In genomic region chrX:113747274-113747973, GRCh38 we compare ENCODE assay signal across 16 cellular contexts.
DNase-seq lines count a peak whose midpoint lies in the region; ATAC-seq and TF ChIP-seq lines count a peak whose summit lies in the region.
"Had no signal": no experiment of that assay in that cellular context is flagged by ENCODE, and none has a peak within 500 bp of the region (broad histone marks: within the 10 kb centered on the region; RNA-seq: fewer than 3 reads in every experiment).

No MANE protein-coding gene starts in this region.

- H4K20me1 ChIP-seq in DND-41 (ENCODE audit: insufficient read depth, low read length), result no peaks in the 10 kb centered on the region
- H4K20me1 ChIP-seq in neural progenitor cell (ENCODE audit: low read depth), result no peaks in the 10 kb centered on the region

- ATAC-seq in DND-41 (ENCODE audit: insufficient read depth, low read depth) (no peak), GM21367 (IDR thresholded peaks at IDR 0.05; ENCODE audit: unreplicated experiment) (peak; percentile 61), HG02973 (IDR thresholded peaks at IDR 0.05; ENCODE audit: unreplicated experiment) (peak; percentile 60), left colon (no peak)
- ATAC-seq: activated T-cell treated with anti-CD3 and anti-CD28 coated beads, Interleukin-2, amount 50 U/mL, for 4 hours; foreskin keratinocyte had no signal

- H3K27me3 ChIP-seq in DND-41 (ENCODE audit: insufficient read depth, low read length, poor library complexity) (no peaks in the 10 kb centered on the region), neural progenitor cell (no peaks in the 10 kb centered on the region)
- H3K27me3 ChIP-seq: foreskin keratinocyte, upper lobe of left lung had no signal

- DNase-seq in DND-41 (no peak), KBM-7 (peak; percentile 41), NCI-H2227 treated with DMSO at 0.1 percent for 48 hours (lab: John Stamatoyannopoulos, UW) (no peak), neural progenitor cell (ENCODE audit: low spot score) (no peak), left colon (no peak)
- no peak for DNase-seq in activated T-helper 2 cell treated with anti-CD3 and anti-CD28 coated beads, Interferon-gamma antibody, Interleukin-2, Interleukin-4, amounts not matched to agents 10 μg/mL and 5 μg/mL and 100 μg/mL, durations not matched to agents 14 hours and 24 hours and 36 hours (ENCODE audit: low spot score)
- DNase-seq: activated T-cell treated with anti-CD3 and anti-CD28 coated beads, Interleukin-2, amount 50 U/mL, for 4 hours; Calu3; dorsolateral prefrontal cortex; foreskin keratinocyte; NCI-H2107; upper lobe of left lung had no signal

- H3K4me1 Mint-ChIP-seq in neural progenitor cell, result peaks cover 3% of the 10 kb centered on the region
- H3K4me1 Mint-ChIP-seq in activated T-helper 2 cell treated with anti-CD3 and anti-CD28 coated beads, Interferon-gamma antibody, Interleukin-2, Interleukin-4, amounts not matched to agents 10 μg/mL and 5 μg/mL and 100 μg/mL, durations not matched to agents 14 hours and 24 hours and 36 hours (ENCODE audit: low read depth), result no peaks in the 10 kb centered on the region
- H3K4me1 Mint-ChIP-seq: mesothelial cell of epicardium had no signal

- no peak overlapping the region for H3K27ac Mint-ChIP-seq in neural progenitor cell
- H3K27ac Mint-ChIP-seq in activated T-helper 2 cell treated with anti-CD3 and anti-CD28 coated beads, Interferon-gamma antibody, Interleukin-2, Interleukin-4, amounts not matched to agents 10 μg/mL and 5 μg/mL and 100 μg/mL, durations not matched to agents 14 hours and 24 hours and 36 hours, result no peak overlapping the region
- H3K27ac Mint-ChIP-seq: mesothelial cell of epicardium had no signal

- H3K4me2 ChIP-seq in DND-41 (ENCODE audit: insufficient read depth, low read length) (no peak overlapping the region), neural progenitor cell (no peak overlapping the region)

- H2AFZ ChIP-seq in DND-41 (ENCODE audit: low read depth, low read length), result no peak overlapping the region
- H2AFZ ChIP-seq in neural progenitor cell (replicated peaks), result no peak overlapping the region
- H2AFZ ChIP-seq: parathyroid adenoma had no signal

- no peaks in the 10 kb centered on the region for H3K36me3 ChIP-seq in DND-41 (ENCODE audit: insufficient read depth, low read length)
- H3K36me3 ChIP-seq in neural progenitor cell, result no peaks in the 10 kb centered on the region
- H3K36me3 ChIP-seq: upper lobe of left lung had no signal

- peaks cover 3% of the 10 kb centered on the region for H3K9me3 Mint-ChIP-seq in neural progenitor cell
- H3K9me3 Mint-ChIP-seq in activated T-helper 2 cell treated with anti-CD3 and anti-CD28 coated beads, Interferon-gamma antibody, Interleukin-2, Interleukin-4, amounts not matched to agents 10 μg/mL and 5 μg/mL and 100 μg/mL, durations not matched to agents 14 hours and 24 hours and 36 hours, result no peaks in the 10 kb centered on the region

- H3K36me3 Mint-ChIP-seq in neural progenitor cell, result no peaks in the 10 kb centered on the region
- H3K36me3 Mint-ChIP-seq in activated T-helper 2 cell treated with anti-CD3 and anti-CD28 coated beads, Interferon-gamma antibody, Interleukin-2, Interleukin-4, amounts not matched to agents 10 μg/mL and 5 μg/mL and 100 μg/mL, durations not matched to agents 14 hours and 24 hours and 36 hours (ENCODE audit: low read depth), result no peaks in the 10 kb centered on the region
- H3K36me3 Mint-ChIP-seq: mesothelial cell of epicardium had no signal

- H3F3A ChIP-seq in neural progenitor cell (ENCODE audit: low read depth), result no peaks in the 10 kb centered on the region

- no peaks in the 10 kb centered on the region for H3K79me2 ChIP-seq in DND-41 (ENCODE audit: insufficient read depth, low read length)
- no peaks in the 10 kb centered on the region for H3K79me2 ChIP-seq in neural progenitor cell (ENCODE audit: low read depth)
- H3K79me2 ChIP-seq: parathyroid adenoma had no signal

- in situ Hi-C loops in KBM-7 (cut with MboI; ENCODE audit: low pct_unique_long_range_greater_than_20kb, low sequenced_read_pairs), result no loop called here

- peaks cover 32% of the 10 kb centered on the region for H3K4me1 ChIP-seq in DND-41 (ENCODE audit: insufficient read depth, low read length)
- H3K4me1 ChIP-seq in neural progenitor cell, result peaks cover 12% of the 10 kb centered on the region
- H3K4me1 ChIP-seq: foreskin keratinocyte, parathyroid adenoma, upper lobe of left lung had no signal

- H3K4me3 ChIP-seq in DND-41 (ENCODE audit: low read depth in 1 of 2, low read length in 2 of 2) (no peak overlapping the region), neural progenitor cell (no peak overlapping the region)
- H3K4me3 ChIP-seq: dorsolateral prefrontal cortex, upper lobe of left lung had no signal

- intact Hi-C loops in left colon (cut with DNase I, micrococcal nuclease), result no loop called here
- intact Hi-C loops in activated T-helper 2 cell treated with anti-CD3 and anti-CD28 coated beads, Interferon-gamma antibody, Interleukin-2, Interleukin-4, amounts not matched to agents 10 μg/mL and 5 μg/mL and 100 μg/mL, durations not matched to agents 14 hours and 24 hours and 36 hours (cut with micrococcal nuclease), result no loop called here

- H3K9ac ChIP-seq in DND-41 (ENCODE audit: low read depth, low read length), result no peak overlapping the region
- no peak overlapping the region for H3K9ac ChIP-seq in neural progenitor cell
- H3K9ac ChIP-seq: parathyroid adenoma had no signal

- H3K27ac ChIP-seq in DND-41 (ENCODE audit: low read length) (0 out of 2 replicates have a peak overlapping the region, but pooled peaks have one; percentile 13), neural progenitor cell (no peak overlapping the region)
- H3K27ac ChIP-seq: dorsolateral prefrontal cortex, foreskin keratinocyte, parathyroid adenoma, upper lobe of left lung had no signal

- H3K27me3 Mint-ChIP-seq in neural progenitor cell (ENCODE audit: insufficient read depth, low read depth), result peaks cover 7% of the 10 kb centered on the region
- no peaks in the 10 kb centered on the region for H3K27me3 Mint-ChIP-seq in activated T-helper 2 cell treated with anti-CD3 and anti-CD28 coated beads, Interferon-gamma antibody, Interleukin-2, Interleukin-4, amounts not matched to agents 10 μg/mL and 5 μg/mL and 100 μg/mL, durations not matched to agents 14 hours and 24 hours and 36 hours (ENCODE audit: low read depth)

- H3K9me3 ChIP-seq in DND-41 (ENCODE audit: insufficient read depth, low read length, severe bottlenecking) (no peaks in the 10 kb centered on the region), neural progenitor cell (ENCODE audit: low read depth) (no peaks in the 10 kb centered on the region)
- H3K9me3 ChIP-seq: upper lobe of left lung had no signal

- no peak for TF ChIP-seq CTCF in DND-41 (IDR thresholded peaks at IDR 0.05; ENCODE audit: borderline replicate concordance, extremely low read depth, low read length, poor library complexity, severe bottlenecking)
- TF ChIP-seq CTCF in neural progenitor cell (IDR thresholded peaks at IDR 0.05), result no peak

- no peak overlapping the region for H3K4me3 Mint-ChIP-seq in neural progenitor cell
- no peak overlapping the region for H3K4me3 Mint-ChIP-seq in activated T-helper 2 cell treated with anti-CD3 and anti-CD28 coated beads, Interferon-gamma antibody, Interleukin-2, Interleukin-4, amounts not matched to agents 10 μg/mL and 5 μg/mL and 100 μg/mL, durations not matched to agents 14 hours and 24 hours and 36 hours (ENCODE audit: low read depth)
- H3K4me3 Mint-ChIP-seq: activated T-cell treated with anti-CD3 and anti-CD28 coated beads, Interleukin-2, amount 50 U/mL, for 4 hours; mesothelial cell of epicardium had no signal

Comparison
In these comparisons a context has a peak if more than half of its experiments do, and no peak if none do; other contexts are left out.
1. ATAC-seq: peak in GM21367 (single experiment) and HG02973 (single experiment); none in DND-41 (single experiment) and left colon (single experiment).